ENCODE assay signal across 24 cellular contexts in genomic region chr19:31023038-31023437, GRCh38.
"Had no signal": no experiment of that assay in that cellular context is flagged by ENCODE, and none has a peak within 500 bp of the region (broad histone marks: within the 10 kb centered on the region; RNA-seq: fewer than 3 reads in every experiment).

No MANE protein-coding gene starts in this region.

- H3K36me3 ChIP-seq: colonic mucosa, gastrocnemius medialis, left ventricle myocardium inferior, neutrophil, prostate gland, sigmoid colon, transverse colon, vagina had no signal

- H3K4me3 ChIP-seq: colonic mucosa, gastrocnemius medialis, left ventricle myocardium inferior, lung, mucosa of descending colon, prostate gland, sigmoid colon, transverse colon, vagina had no signal

- H3K9me3 ChIP-seq: colonic mucosa, gastrocnemius medialis, mucosa of descending colon, neutrophil, prostate gland, sigmoid colon, transverse colon, vagina had no signal

- FAIRE-seq: islet of Langerhans had no signal

- H3K27me3 ChIP-seq: colonic mucosa, gastrocnemius medialis, neutrophil, sigmoid colon, vagina had no signal

- H3K4me1 ChIP-seq: colonic mucosa, gastrocnemius medialis, left ventricle myocardium inferior, prostate gland, sigmoid colon, transverse colon, vagina had no signal

- ATAC-seq: esophagus mucosa; gastrocnemius medialis; left cardiac atrium; mucosa of descending colon; natural killer cell treated with Interleukin-12 subunit alpha and Interleukin-12 subunit beta and Interleukin-15 and Interleukin-18, amount 100 ng/mL, for 72 hours; right cardiac atrium; stimulated activated naive B cell treated with anti-CD40 and anti-IgM and Interleukin-4, amounts not matched to agents 10 μg/mL and 1 μg/mL and 100 μg/mL, for 72 hours had no signal

- H3K27ac ChIP-seq: colonic mucosa, epithelial cell of prostate, gastrocnemius medialis, left ventricle myocardium inferior, neutrophil, prostate gland, sigmoid colon, transverse colon, vagina had no signal

- DNase-seq: colonic mucosa; effector CD8-positive, alpha-beta T cell; endodermal cell; foreskin fibroblast; hippocampal formation; left cardiac atrium; left ventricle myocardium inferior; mucosa of descending colon; naive B cell; sigmoid colon; stimulated activated CD4-positive, alpha-beta T cell treated with anti-CD3 and anti-CD28 coated beads, Interleukin-15, amount 100 ng/mL, for 24 hours; stimulated activated CD4-positive, alpha-beta T cell treated with anti-CD3 and anti-CD28 coated beads, Interleukin-2, amount 100 ng/mL, for 48 hours; stimulated activated naive B cell treated with anti-CD40 and anti-IgM and Interleukin-4, amounts not matched to agents 10 μg/mL and 1 μg/mL and 100 μg/mL, for 72 hours; transverse colon had no signal
